ENCODE assay signal across 9 cellular contexts in the genomic region with DNA sequence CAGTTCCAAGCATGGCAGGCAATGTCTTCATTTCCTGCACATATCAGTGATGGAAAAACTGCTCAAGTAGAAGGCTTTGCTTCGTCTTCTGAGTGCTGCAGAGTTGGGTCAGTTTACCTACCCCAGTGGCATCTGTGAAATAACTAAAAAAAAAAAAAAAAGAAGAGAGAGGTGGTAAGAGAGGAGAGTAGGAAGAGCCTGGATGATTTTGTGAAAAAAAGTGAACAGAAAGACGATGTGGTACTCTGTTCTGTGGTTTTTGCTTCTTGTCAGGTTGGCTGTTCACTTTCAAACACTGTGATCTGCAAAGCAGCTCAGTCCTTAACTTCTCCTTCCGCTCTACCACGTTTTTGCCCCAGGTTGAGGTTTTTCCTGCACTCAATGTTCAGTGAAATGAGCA. TPM values are rescaled to one million over a fixed set of nuclear protein-coding genes. Genes with fewer than 3 reads are reported as not detected.
DNase-seq lines count a peak whose midpoint lies in the region; ATAC-seq and TF ChIP-seq lines count a peak whose summit lies in the region.
"Had no signal": no experiment of that assay in that cellular context is flagged by ENCODE, and none has a peak within 500 bp of the region (broad histone marks: within the 10 kb centered on the region; RNA-seq: fewer than 3 reads in every experiment).

A gene with protein sequence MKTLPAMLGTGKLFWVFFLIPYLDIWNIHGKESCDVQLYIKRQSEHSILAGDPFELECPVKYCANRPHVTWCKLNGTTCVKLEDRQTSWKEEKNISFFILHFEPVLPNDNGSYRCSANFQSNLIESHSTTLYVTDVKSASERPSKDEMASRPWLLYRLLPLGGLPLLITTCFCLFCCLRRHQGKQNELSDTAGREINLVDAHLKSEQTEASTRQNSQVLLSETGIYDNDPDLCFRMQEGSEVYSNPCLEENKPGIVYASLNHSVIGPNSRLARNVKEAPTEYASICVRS (minus strand): TSS at position 145 of the 400 bp plus-strand sequence. CDS start 114 bp downstream, at position 31.

- TF ChIP-seq CTCF in esophagus muscularis mucosa (IDR thresholded peaks at IDR 0.05): no peak

- TF ChIP-seq EP300 in esophagus muscularis mucosa (IDR thresholded peaks at IDR 0.05): no peak

- H3K4me3 ChIP-seq in esophagus muscularis mucosa: peak within 1 kb of the TSS in 1 of 4 donors; percentile 7

- intact Hi-C loops in esophagus muscularis mucosa (cut with DNase I): no loop called here

- peak in 4 of 6 experiments; percentile 4 to 71 (median 48) for DNase-seq in stimulated activated naive CD4-positive, alpha-beta T cell (lab: John Stamatoyannopoulos, UW)
- DNase-seq in stimulated activated naive CD4-positive, alpha-beta T cell treated with Interleukin-2 at 50 U/mL for 16 hours (lab: John Stamatoyannopoulos, UW): no peak
- DNase-seq in T-helper 2 cell treated with Interferon-gamma antibody and Interleukin-4, amounts not matched to agents 5 μg/mL and 100 μg/mL, for 36 hours (ENCODE audit: low spot score): peak; percentile 40
- DNase-seq in AG20443 (ENCODE audit: low spot score) (no peak), esophagus muscularis mucosa (ENCODE audit: extremely low spot score) (no peak), NCI-H446 (lab: John Stamatoyannopoulos, UW) (no peak), DMS 273 (lab: John Stamatoyannopoulos, UW; ENCODE audit: unreplicated experiment) (no peak)
- DNase-seq: amygdala had no signal

- TF ChIP-seq POLR2A in esophagus muscularis mucosa (IDR thresholded peaks at IDR 0.05; ENCODE audit: low read depth): no peak

- no peaks in the 10 kb centered on the region for H3K4me1 ChIP-seq in esophagus muscularis mucosa

- H3K9me3 Mint-ChIP-seq in T-helper 2 cell treated with Interferon-gamma antibody and Interleukin-4, amounts not matched to agents 5 μg/mL and 100 μg/mL, for 36 hours: peaks cover 4% of the 10 kb centered on the region

- H3K27ac Mint-ChIP-seq in T-helper 2 cell treated with Interferon-gamma antibody and Interleukin-4, amounts not matched to agents 5 μg/mL and 100 μg/mL, for 36 hours: peak within 1 kb of the TSS; percentile 93

- peak within 1 kb of the TSS; percentile 92 for H3K4me3 Mint-ChIP-seq in T-helper 2 cell treated with Interferon-gamma antibody and Interleukin-4, amounts not matched to agents 5 μg/mL and 100 μg/mL, for 36 hours

- no peaks in the 10 kb centered on the region for H3K36me3 ChIP-seq in esophagus muscularis mucosa

- no peaks in the 10 kb centered on the region for H3K27me3 ChIP-seq in esophagus muscularis mucosa

- H3K27ac ChIP-seq in esophagus muscularis mucosa (replicated peaks in 1 of 4): no peak within 1 kb of the TSS

- H3K36me3 Mint-ChIP-seq in T-helper 2 cell treated with Interferon-gamma antibody and Interleukin-4, amounts not matched to agents 5 μg/mL and 100 μg/mL, for 36 hours (ENCODE audit: low read depth): peaks cover 17% of the 10 kb centered on the region

- ATAC-seq in HG02970 (IDR thresholded peaks at IDR 0.05; ENCODE audit: low FRiP score, unreplicated experiment): peak; percentile 65

- 72% methylated on average over 4 of the region's 4 CpGs for WGBS in esophagus muscularis mucosa

- H3K9me3 ChIP-seq in esophagus muscularis mucosa: no peaks in the 10 kb centered on the region

- H3K27me3 Mint-ChIP-seq in T-helper 2 cell treated with Interferon-gamma antibody and Interleukin-4, amounts not matched to agents 5 μg/mL and 100 μg/mL, for 36 hours (ENCODE audit: low read depth): no peaks in the 10 kb centered on the region

- H3K4me1 Mint-ChIP-seq in T-helper 2 cell treated with Interferon-gamma antibody and Interleukin-4, amounts not matched to agents 5 μg/mL and 100 μg/mL, for 36 hours (ENCODE audit: low read depth): peaks cover 53% of the 10 kb centered on the region

RNA-seq across cellular contexts. Expression of the gene that starts here (rescaled TPM):
- total RNA-seq in esophagus muscularis mucosa: 1 to 10 TPM in 1 of 4 donors, not detected in 3; 1.5 TPM

Comparison
In these comparisons a context has a peak if more than half of its experiments do, and no peak if none do; other contexts are left out.
1. DNase-seq: peak in stimulated activated naive CD4-positive, alpha-beta T cell (4 of 6) and T-helper 2 cell treated with Interferon-gamma antibody and Interleukin-4, amounts not matched to agents 5 μg/mL and 100 μg/mL, for 36 hours (single experiment); none in stimulated activated naive CD4-positive, alpha-beta T cell treated with Interleukin-2 at 50 U/mL for 16 hours (single experiment), AG20443 (single experiment), esophagus muscularis mucosa (single experiment), NCI-H446 (0 of 2) and DMS 273 (single experiment).